Comparison of ENCODE assay signal across 33 cellular contexts in the genomic region with DNA sequence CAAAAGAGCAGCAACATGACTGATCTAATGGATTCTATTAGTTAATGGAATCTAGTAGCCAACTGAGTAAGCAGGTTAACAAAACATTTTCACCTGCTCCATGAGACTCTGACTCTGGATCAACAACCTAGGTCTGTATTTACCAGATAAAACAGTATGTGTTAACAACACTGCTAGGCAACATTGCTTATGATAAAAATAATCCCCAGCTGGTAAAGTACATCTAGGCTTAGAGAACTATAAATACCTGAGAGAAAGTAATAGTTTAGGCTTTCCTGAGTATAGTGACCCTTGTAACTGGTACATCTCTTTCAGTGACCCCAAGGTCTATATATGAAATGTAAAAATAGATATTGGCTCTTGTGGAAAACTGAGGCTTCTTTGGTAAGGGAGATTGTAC.
"Had no signal": no experiment of that assay in that cellular context is flagged by ENCODE, and none has a peak within 500 bp of the region (broad histone marks: within the 10 kb centered on the region; RNA-seq: fewer than 3 reads in every experiment).

No MANE protein-coding gene starts in this region.

- H3K9me3 ChIP-seq: adrenal gland, ascending aorta, body of pancreas, breast epithelium had no signal

- DNase-seq: activated effector memory CD4-positive, alpha-beta T cell treated with anti-CD3 and anti-CD28 coated beads, Interleukin-2, amount 50 U/mL, for 16 hours; activated effector memory CD4-positive, alpha-beta T cell treated with Interleukin-2 at 50 U/mL for 16 hours; activated gamma-delta T cell; activated gamma-delta T cell treated with Interleukin-2 at 50 U/mL for 16 hours; activated naive CD4-positive, alpha-beta T cell; activated naive CD4-positive, alpha-beta T cell treated with anti-CD3 and anti-CD28 coated beads for 36 hours; activated naive CD4-positive, alpha-beta T cell treated with anti-CD3 and anti-CD28 coated beads, Interleukin-2, amount 10 ng/mL, durations not matched to agents 7 days and 5 days; activated naive CD4-positive, alpha-beta T cell treated with anti-CD3 and anti-CD28 coated beads, Interleukin-2, amount 50 U/mL, for 16 hours; activated naive CD4-positive, alpha-beta T cell treated with Interleukin-2 at 50 U/mL for 16 hours; activated naive CD8-positive, alpha-beta T cell treated with anti-CD3 and anti-CD28 coated beads for 36 hours; activated naive CD8-positive, alpha-beta T cell treated with anti-CD3 and anti-CD28 coated beads, Interleukin-2, amount 10 ng/mL, durations not matched to agents 7 days and 5 days; activated naive CD8-positive, alpha-beta T cell treated with anti-CD3 and anti-CD28 coated beads, Interleukin-2, amount 50 U/mL, for 24 hours; activated T-cell treated with anti-CD3 and anti-CD28 coated beads for 4 hours; activated T-cell treated with anti-CD3 and anti-CD28 coated beads, Interleukin-2, amount 50 U/mL, for 1 hour; activated T-cell treated with anti-CD3 and anti-CD28 coated beads, Interleukin-2, amount 50 U/mL, for 24 hours; activated T-cell treated with anti-CD3 and anti-CD28 coated beads, Interleukin-2, amount 50 U/mL, for 4 hours; activated T-cell treated with anti-CD3 and anti-CD28 coated beads, Interleukin-2, amount 50 U/mL, for 48 hours; activated T-cell treated with anti-CD3 and anti-CD28 coated beads, Interleukin-2, amount 50 U/mL, for 72 hours; adrenal gland; amniotic stem cell; amygdala; anterior cingulate cortex; aorta; body of pancreas; brain microvascular endothelial cell; caudate nucleus; central memory CD4-positive, alpha-beta T cell; cerebellar nuclear complex had no signal

- H3K4me1 ChIP-seq: adrenal gland, ascending aorta, body of pancreas, breast epithelium had no signal

- H3K27me3 ChIP-seq: adrenal gland, ascending aorta, body of pancreas, brain microvascular endothelial cell, breast epithelium, cardiac muscle cell had no signal

- H3K27ac ChIP-seq: adrenal gland, ascending aorta, body of pancreas, brain microvascular endothelial cell, breast epithelium, cardiac muscle cell had no signal

- ATAC-seq: activated naive CD4-positive, alpha-beta T cell treated with anti-CD3 and anti-CD28 coated beads, Interleukin-2, amount 50 U/mL, for 72 hours; activated naive CD8-positive, alpha-beta T cell treated with anti-CD3 and anti-CD28 coated beads, Interleukin-2, amount 50 U/mL, for 24 hours; activated T-cell treated with anti-CD3 and anti-CD28 coated beads, Interleukin-2, amount 50 U/mL, for 4 hours; activated T-cell treated with anti-CD3 and anti-CD28 coated beads, Interleukin-2, amount 50 U/mL, for 72 hours; activated T-helper 17 cell treated with anti-CD3 and anti-CD28 coated beads, Interleukin-2, amount 50 U/mL, for 72 hours; body of pancreas had no signal

- H3K36me3 ChIP-seq: adrenal gland, brain microvascular endothelial cell, breast epithelium, cardiac muscle cell had no signal

- H3K4me3 ChIP-seq: adrenal gland, ascending aorta, body of pancreas, breast epithelium, cardiac muscle cell had no signal
